ENCODE assay signal across 16 cellular contexts in the genomic region with DNA sequence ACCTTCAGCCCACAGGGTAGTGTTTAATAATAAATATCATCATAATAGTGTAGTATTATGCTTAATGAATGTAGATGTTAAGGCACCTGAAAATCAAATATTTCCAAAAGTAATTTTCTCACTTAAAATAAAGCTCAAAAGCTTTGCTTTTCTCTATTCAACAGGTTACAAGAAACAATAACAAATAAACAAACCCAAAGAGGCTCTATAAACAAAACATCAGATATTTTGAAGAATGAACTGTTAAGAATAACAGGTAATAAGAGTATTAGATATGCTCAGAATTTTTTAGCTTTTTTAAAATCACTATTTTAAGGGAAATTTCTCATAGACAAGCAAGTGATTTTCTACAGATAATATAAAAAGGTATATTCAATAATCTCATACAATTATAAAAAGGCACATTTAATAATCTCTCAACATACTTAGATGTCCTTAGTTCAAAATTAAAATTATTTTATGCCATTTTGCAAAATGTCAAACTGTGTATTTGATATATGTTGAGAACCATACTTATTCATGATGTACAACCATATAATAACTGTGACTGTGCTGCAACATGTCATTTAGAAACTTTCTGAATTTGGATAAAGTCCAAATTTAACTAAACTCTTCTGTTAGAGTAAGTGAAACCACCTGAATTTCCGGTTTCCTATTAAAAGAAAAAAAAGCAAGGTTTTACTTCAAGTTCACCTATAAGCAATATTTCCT. TPM values are rescaled to one million over a fixed set of nuclear protein-coding genes. Genes with fewer than 3 reads are reported as not detected.
DNase-seq lines count a peak whose midpoint lies in the region; ATAC-seq and TF ChIP-seq lines count a peak whose summit lies in the region.
"Had no signal": no experiment of that assay in that cellular context is flagged by ENCODE, and none has a peak within 500 bp of the region (broad histone marks: within the 10 kb centered on the region; RNA-seq: fewer than 3 reads in every experiment).

No MANE protein-coding gene starts in this region.

- H3K4me1 Mint-ChIP-seq in memory B cell: peaks cover 28% of the 10 kb centered on the region
- H3K4me1 Mint-ChIP-seq: nephron had no signal

- H3K27me3 Mint-ChIP-seq in memory B cell: no peaks in the 10 kb centered on the region

- H3K4me3 Mint-ChIP-seq in memory B cell: no peak overlapping the region
- H3K4me3 Mint-ChIP-seq: nephron had no signal

- H3K4me3 ChIP-seq in ovary: no peak overlapping the region
- H3K4me3 ChIP-seq: thoracic aorta had no signal

- no peak for TF ChIP-seq CTCF in ovary (IDR thresholded peaks at IDR 0.05)

- peak; percentile 74 to 79 for ATAC-seq in activated CD4-positive, CD25-positive, alpha-beta regulatory T cell treated with anti-CD3 and anti-CD28 coated beads, Interleukin-2, amount 50 U/mL, for 24 hours
- peak; percentile 85 for ATAC-seq in GM21576 (IDR thresholded peaks at IDR 0.05; ENCODE audit: unreplicated experiment)
- ATAC-seq in HG03135 (IDR thresholded peaks at IDR 0.05; ENCODE audit: unreplicated experiment): peak; percentile 65
- peak; percentile 35 for ATAC-seq in memory B cell (ENCODE audit: low read depth)

- H3K27ac Mint-ChIP-seq in memory B cell: no peak overlapping the region
- H3K27ac Mint-ChIP-seq: nephron had no signal

- intact Hi-C loops in ovary (cut with DNase I): no loop called here

- H3K4me1 ChIP-seq in ovary (ENCODE audit: insufficient read depth): peaks cover 2% of the 10 kb centered on the region

- no peaks in the 10 kb centered on the region for H3K9me3 ChIP-seq in ovary
- H3K9me3 ChIP-seq: thoracic aorta had no signal

- H3K27ac ChIP-seq in ovary: no peak overlapping the region
- H3K27ac ChIP-seq: 22Rv1, RWPE1, thoracic aorta had no signal

- DNase-seq in activated CD4-positive, CD25-positive, alpha-beta regulatory T cell treated with anti-CD3 and anti-CD28 coated beads, Interleukin-2, amount 50 U/mL, for 72 hours: no peak
- no peak for DNase-seq in memory B cell (ENCODE audit: low spot score in 2 of 2)
- no peak for DNase-seq in NCI-H2196 treated with DMSO at 0.1 percent for 48 hours (lab: John Stamatoyannopoulos, UW; ENCODE audit: unreplicated experiment)
- no peak for DNase-seq in ovary
- DNase-seq in KG1 (lab: John Stamatoyannopoulos, UW): no peak
- DNase-seq: activated CD4-positive, CD25-positive, alpha-beta regulatory T cell; DND-41; HCEC 1CT; NCI-H1092 had no signal

- 54 to 65% (median 60%) methylated on average over 1 of the region's 1 CpG for WGBS in ovary, 3 donors

- TF ChIP-seq POLR2A in ovary (IDR thresholded peaks at IDR 0.05): no peak

- H3K36me3 ChIP-seq in ovary: no peaks in the 10 kb centered on the region

- H3K9me3 Mint-ChIP-seq in memory B cell: no peaks in the 10 kb centered on the region
- H3K9me3 Mint-ChIP-seq: nephron had no signal

- H3K27me3 ChIP-seq in ovary: no peaks in the 10 kb centered on the region

- no peak for TF ChIP-seq EP300 in ovary (IDR thresholded peaks at IDR 0.05)

- H3K36me3 Mint-ChIP-seq in memory B cell: peaks cover 29% of the 10 kb centered on the region

RNA-seq across cellular contexts. Expression of gene PHIP, which starts 35.8 kb away (rescaled TPM):
- 10 to 100 TPM; 25.3 to 38.5 (median 30.2) TPM for total RNA-seq in ovary
- polyA plus RNA-seq in ovary: 10 to 100 TPM; 11.2 to 15.3 TPM

Comparison
In these comparisons a context has a peak if more than half of its experiments do, and no peak if none do; other contexts are left out.
1. ATAC-seq: peak in every context shown above with its lines; median percentile 85 in GM21576; 76 in activated CD4-positive, CD25-positive, alpha-beta regulatory T cell treated with anti-CD3 and anti-CD28 coated beads, Interleukin-2, amount 50 U/mL, for 24 hours; 65 in HG03135; 35 in memory B cell.